In genomic region chr12:57895337-57896138, GRCh38 we compare ENCODE assay signal across 1 cellular context.
TF ChIP-seq lines count a peak whose summit lies in the region.

No MANE protein-coding gene starts in this region.

TF ChIP-seq in A549, 52 proteins besides CTCF, POLR2A, EP300 and RAD21 (continued from another document):
- TF ChIP-seq RCOR1 (IDR thresholded peaks at IDR 0.05; ENCODE audit: low read depth, low read length) (no peak), POLR2AphosphoS2 (conservative IDR thresholded peaks at IDR 0.05; ENCODE audit: low read length) (no peak), BCL3 (IDR thresholded peaks at IDR 0.05) (no peak), HOXA7 (CRISPR knock-in tag; IDR thresholded peaks at IDR 0.05) (no peak), ESRRA (IDR thresholded peaks at IDR 0.05; ENCODE audit: borderline replicate concordance, low read length) (no peak), RFX5 (IDR thresholded peaks at IDR 0.05) (no peak), JUNB (IDR thresholded peaks at IDR 0.05) (no peak), SREBF2 (IDR thresholded peaks at IDR 0.05) (no peak), PHF8 (IDR thresholded peaks at IDR 0.05; ENCODE audit: borderline replicate concordance, low read depth) (no peak)
TF ChIP-seq in A549: peak in this region for 0.
